Comparison of ENCODE assay signal across 8 cellular contexts in genomic region chr3:185659942-185660921, GRCh38.
DNase-seq lines count a peak whose midpoint lies in the region; ATAC-seq and TF ChIP-seq lines count a peak whose summit lies in the region.

No MANE protein-coding gene starts in this region.

- H4K20me1 ChIP-seq in H9 (ENCODE audit: control insufficient read depth, insufficient read depth, insufficient read length) = no peaks in the 10 kb centered on the region

- CTCF ChIA-PET in T-cell (lab: Charles Lee) = interaction anchor here (0.5 to 2.1 kb wide), 15 partner anchors 8 to 957 kb away, joined by 3 to 13 read pairs (median 4); no protein-coding TSS in a partner anchor

- peak; percentile 70 for DNase-seq in COR-L47 (lab: John Stamatoyannopoulos, UW)
- DNase-seq in H9 = peak; percentile 90
- peak; percentile 77 for DNase-seq in NCI-H146 treated with DMSO at 0.1 percent for 48 hours (lab: John Stamatoyannopoulos, UW; ENCODE audit: unreplicated experiment)
- peak in 33 of 34 experiments; percentile 6 to 61 (median 46) for DNase-seq in T-cell
- DNase-seq in anterior cingulate cortex (lab: John Stamatoyannopoulos, UW) = peak in 56 of 58 donors; percentile 17 to 85 (median 59)
- peak; percentile 81 for DNase-seq in left ventricle myocardium superior
- DNase-seq in renal cortical epithelial cell (ENCODE audit: low read depth) = peak; percentile 74

- H4K8ac ChIP-seq in H9 (replicated peaks; ENCODE audit: insufficient read length, low read depth, low read length) = no peak overlapping the region

- H2AK5ac ChIP-seq in H9 (ENCODE audit: insufficient read length, low read length) = no peak overlapping the region

- no peak overlapping the region for H4K5ac ChIP-seq in H9 (ENCODE audit: insufficient read length, low read depth, low read length)

- no peaks in the 10 kb centered on the region for H3K9me3 Mint-ChIP-seq in H9
- no peaks in the 10 kb centered on the region for H3K9me3 Mint-ChIP-seq in T-cell

- no peaks in the 10 kb centered on the region for H3K27me3 ChIP-seq in H9 (ENCODE audit: insufficient read depth, low read length)

- H3K79me1 ChIP-seq in H9 (ENCODE audit: insufficient read depth, low read depth, low read length, poor library complexity, severe bottlenecking) = no peaks in the 10 kb centered on the region

- H3K27ac Mint-ChIP-seq in H9 (peak overlapping the region in 1 of 3 experiments; percentile 18; a peak in 1 of 7 replicates), T-cell (no peak overlapping the region)

- no peak overlapping the region for H3T11ph ChIP-seq in H9 (ENCODE audit: low read length)

- H3K4me1 Mint-ChIP-seq in H9 (peaks cover 4 to 5% of the 10 kb centered on the region in 2 experiments), T-cell (peaks cover 0 to 5% (median 0%) of the 10 kb centered on the region in 3 donors)

- ATAC-seq in T-cell (replicated peaks in 1 of 4) (peak; percentile 56 to 80 (median 70)), left ventricle myocardium superior (peak; percentile 58), GM21515 (IDR thresholded peaks at IDR 0.05; ENCODE audit: unreplicated experiment) (no peak)

- no peaks in the 10 kb centered on the region for H3K4me1 ChIP-seq in H9 (ENCODE audit: insufficient read depth, low read length)

- no peak overlapping the region for H2BK15ac ChIP-seq in H9 (ENCODE audit: low read depth, low read length)

- H3K23me2 ChIP-seq in H9 (ENCODE audit: insufficient read length, low read depth, low read length, poor library complexity, severe bottlenecking) = no peaks in the 10 kb centered on the region

- H3K9ac ChIP-seq in H9 (ENCODE audit: extremely low read depth, insufficient read length, low read length) = no peak overlapping the region

- H3K4ac ChIP-seq in H9 (ENCODE audit: low read depth, low read length) = no peak overlapping the region

- H3K36me3 Mint-ChIP-seq in H9 (ENCODE audit: insufficient read depth in 1 of 3, low read depth in 3 of 3) (peaks cover 15 to 57% (median 47%) of the 10 kb centered on the region in 3 experiments), T-cell (no peaks in the 10 kb centered on the region)

- WGBS in H9 (ENCODE audit: extremely low coverage, insufficient read length, low lambda C conversion rate) = no CpG with 5 or more reads among the region's 18 CpGs

- no peak overlapping the region for H2BK5ac ChIP-seq in H9 (ENCODE audit: insufficient read length, low read length)

- no peak overlapping the region for H2BK120ac ChIP-seq in H9 (ENCODE audit: low read depth, low read length, poor library complexity, severe bottlenecking)

- no peak overlapping the region for H3K27ac ChIP-seq in H9 (ENCODE audit: insufficient read length, low read depth, low read length)

- no peak overlapping the region for H2BK12ac ChIP-seq in H9 (ENCODE audit: insufficient read length, low read depth, low read length)

- H4K91ac ChIP-seq in H9 (ENCODE audit: insufficient read length, low read depth, low read length) = no peak overlapping the region

- POLR2A ChIA-PET in T-cell (lab: Charles Lee) = interaction anchor here in 1 of 2 donors (0.9 kb wide), 1 partner anchor 252 kb away, joined by 3 read pairs; no protein-coding TSS in a partner anchor

- no peaks in the 10 kb centered on the region; the same call in 1 of the 2 replicates for H3K27me3 Mint-ChIP-seq in H9 (ENCODE audit: low read depth)
- peaks cover 9 to 22% of the 10 kb centered on the region in 2 donors for H3K27me3 Mint-ChIP-seq in T-cell

- no peak overlapping the region for H2AFZ ChIP-seq in H9 (ENCODE audit: low read length)

- H3K4me3 Mint-ChIP-seq in H9 (peak overlapping the region in 1 of 2 experiments; percentile 44; a peak in 2 of 5 replicates), T-cell (no peak overlapping the region)

- no peaks in the 10 kb centered on the region for H3K9me3 ChIP-seq in H9 (ENCODE audit: control insufficient read depth, low read depth, low read length)

- no peak overlapping the region for H3K23ac ChIP-seq in H9 (ENCODE audit: insufficient read length, low read depth, low read length)

- no peaks in the 10 kb centered on the region for H3K79me2 ChIP-seq in H9 (ENCODE audit: insufficient read depth, low read length)

- H2BK20ac ChIP-seq in H9 (ENCODE audit: low read depth, low read length, poor library complexity, severe bottlenecking) = no peak overlapping the region

- no peak overlapping the region for H3K14ac ChIP-seq in H9 (ENCODE audit: insufficient read depth, low read length)

- intact Hi-C loops in left ventricle myocardium superior (cut with micrococcal nuclease) = no loop called here

- no peak overlapping the region for H3K56ac ChIP-seq in H9 (ENCODE audit: insufficient read length, low read depth, low read length)

- no peak overlapping the region for H3K18ac ChIP-seq in H9 (ENCODE audit: insufficient read length, low read depth, low read length)

- peak; percentile 99 for TF ChIP-seq CTCF in H9 (conservative IDR thresholded peaks at IDR 0.05)

- H3K4me2 ChIP-seq in H9 (ENCODE audit: insufficient read depth, insufficient read length, low read length) = no peak overlapping the region
